In genomic region chr20:431012-431904, GRCh38 we compare ENCODE assay signal across 8 cellular contexts. TPM values are rescaled to one million over a fixed set of nuclear protein-coding genes. Genes with fewer than 3 reads are reported as not detected.
DNase-seq lines count a peak whose midpoint lies in the region; ATAC-seq, FAIRE-seq and TF ChIP-seq lines count a peak whose summit lies in the region.

No MANE protein-coding gene starts in this region.

- in situ Hi-C loops in GM13976 (cut with MboI; ENCODE audit: low sequenced_read_pairs, unreplicated experiment) = no loop called here

- no peak overlapping the region for H3K4me3 ChIP-seq in AG04449 (ENCODE audit: low read depth, low read length)
- H3K4me3 ChIP-seq in epithelial cell of proximal tubule (ENCODE audit: low read depth, low read length) = no peak overlapping the region

- H3K4me3 Mint-ChIP-seq in WTC11 = no peak overlapping the region

- no peak for DNase-seq in AG04449 (ENCODE audit: low read depth, low spot score)
- DNase-seq in GM13976 (ENCODE audit: low spot score) = no peak
- DNase-seq in NCI-H2196 treated with DMSO at 0.1 percent for 48 hours (lab: John Stamatoyannopoulos, UW; ENCODE audit: unreplicated experiment) = peak; percentile 78
- DNase-seq in WTC11 (ENCODE audit: low spot score) = peak; percentile 75
- no peak for DNase-seq in epithelial cell of proximal tubule (ENCODE audit: low read depth)
- DNase-seq in mucosa of gallbladder (ENCODE audit: low spot score) = peak; percentile 62
- DNase-seq in H54 (ENCODE audit: insufficient read length, low spot score) = no peak

- H3K36me3 Mint-ChIP-seq in WTC11 = peaks cover 21% of the 10 kb centered on the region

- no peak overlapping the region for H3K27ac Mint-ChIP-seq in WTC11

- H3K9me3 Mint-ChIP-seq in WTC11 = no peaks in the 10 kb centered on the region

- POLR2A ChIA-PET in AG04449 (lab: Yijun Ruan, JAX) (no interaction called here), WTC11 (lab: Charles Lee) (interaction anchor here (1.6 kb wide), 1 partner anchor 24 kb away, joined by 5 read pairs; no protein-coding TSS in a partner anchor)

- peaks cover 40% of the 10 kb centered on the region for H3K27me3 Mint-ChIP-seq in WTC11 (ENCODE audit: low read depth)

- TF ChIP-seq POLR2A in H54 (IDR thresholded peaks at IDR 0.05; ENCODE audit: low read depth, low read length) = no peak

- FAIRE-seq in H54 (lab: Jason Lieb, UNC) = no peak

- H3K4me1 Mint-ChIP-seq in WTC11 = peaks cover 23% of the 10 kb centered on the region

- TF ChIP-seq CTCF in AG04449 (IDR thresholded peaks at IDR 0.05; ENCODE audit: insufficient read depth, low read length, missing control alignments) = peak; percentile 70
- TF ChIP-seq CTCF in GM13976 (IDR thresholded peaks at IDR 0.05; ENCODE audit: borderline replicate concordance, control extremely low read depth, extremely low read depth, insufficient read depth, missing control alignments) = peak; percentile 19
- TF ChIP-seq CTCF in WTC11 (IDR thresholded peaks at IDR 0.05) = peak; percentile 37; the same call in 1 of the 2 replicates
- peak; percentile 79 for TF ChIP-seq CTCF in epithelial cell of proximal tubule (conservative IDR thresholded peaks at IDR 0.05; ENCODE audit: low read depth, low read length)

- ATAC-seq in WTC11 = peak; percentile 57
- ATAC-seq in HG03108 (IDR thresholded peaks at IDR 0.05; ENCODE audit: unreplicated experiment) = no peak

- CTCF ChIA-PET in AG04449 (lab: Yijun Ruan, JAX) = interaction anchor here (0.6 to 5.0 kb wide), 16 partner anchors 9 to 101 kb away, joined by 3 to 71 read pairs (median 4); no protein-coding TSS in a partner anchor
- CTCF ChIA-PET in WTC11 (lab: Charles Lee) = interaction anchor here (0.6 to 6.1 kb wide), 34 partner anchors 9 to 308 kb away, joined by 3 to 66 read pairs (median 4); partner anchors contain the start of genes NRSN2, RBCK1, TBC1D20 and TRIB3

TF ChIP-seq in WTC11, 78 proteins besides CTCF, POLR2A, EP300 and RAD21:
- TF ChIP-seq GABPB1 (CRISPR knock-in tag; IDR thresholded peaks at IDR 0.05) (peak; percentile 90), ARID4B (CRISPR knock-in tag; IDR thresholded peaks at IDR 0.05; ENCODE audit: borderline replicate concordance) (no peak)

RNA-seq across cellular contexts. Expression of gene RBCK1, which starts 23.2 kb away (rescaled TPM):
- total RNA-seq in WTC11 (2021) (65.0 to 75.2 TPM (median 69.5 TPM) in 3 replicates), epithelial cell of proximal tubule (106 and 133 TPM in 2 replicates), mucosa of gallbladder (133 TPM)

RNA-seq across cellular contexts. Expression of gene TBC1D20, which starts 31.1 kb away (rescaled TPM):
- 14.6 to 15.6 TPM (median 15.4 TPM) in 3 replicates for total RNA-seq in WTC11 (2021)
- 16.4 and 18.2 TPM in 2 replicates for total RNA-seq in epithelial cell of proximal tubule
- 36.9 TPM for total RNA-seq in mucosa of gallbladder

RNA-seq across cellular contexts. Expression of gene TRIB3, which starts 50.7 kb away (rescaled TPM):
- total RNA-seq in WTC11 (2021) (7.8 to 9.2 TPM (median 8.7 TPM) in 3 replicates), epithelial cell of proximal tubule (78.8 and 112 TPM in 2 replicates), mucosa of gallbladder (13.6 TPM)

Comparison
In these comparisons a context has a peak if more than half of its experiments do, and no peak if none do; other contexts are left out.
1. DNase-seq: peak in NCI-H2196 treated with DMSO at 0.1 percent for 48 hours (single experiment), WTC11 (single experiment) and mucosa of gallbladder (single experiment); none in AG04449 (single experiment), GM13976 (single experiment), epithelial cell of proximal tubule (single experiment) and H54 (single experiment).
2. CTCF ChIP-seq: peak in every context shown above with its lines; median percentile 79 in epithelial cell of proximal tubule; 70 in AG04449; 37 in WTC11; 19 in GM13976.